ENCODE assay signal across 8 cellular contexts in genomic region chr22:31291403-31291715, GRCh38. TPM values are rescaled to one million over a fixed set of nuclear protein-coding genes. Genes with fewer than 3 reads are reported as not detected.
DNase-seq lines count a peak whose midpoint lies in the region; ATAC-seq and TF ChIP-seq lines count a peak whose summit lies in the region.

No MANE protein-coding gene starts in this region.

- H3K36me3 ChIP-seq in prostate gland, result no peaks in the 10 kb centered on the region

- no peaks in the 10 kb centered on the region for H3K4me1 ChIP-seq in prostate gland (replicated peaks)

- 0% methylated on average over 11 of the region's 11 CpGs for WGBS in prostate gland

- H3K4me3 ChIP-seq in GM12865 (ENCODE audit: low read depth, low read length), result peak overlapping the region; percentile 61
- H3K4me3 ChIP-seq in fibroblast of villous mesenchyme (ENCODE audit: low read depth, low read length), result peak overlapping the region; percentile 66
- peak overlapping the region; percentile 41 to 48 for H3K4me3 ChIP-seq in prostate gland

- no peaks in the 10 kb centered on the region for H3K9me3 ChIP-seq in prostate gland

- no peak for ATAC-seq in omental fat pad (ENCODE audit: low FRiP score)
- ATAC-seq in HG03175 (IDR thresholded peaks at IDR 0.05; ENCODE audit: unreplicated experiment), result no peak

- intact Hi-C loops in prostate gland (cut with DNase I), result no loop called here

- H3K27ac ChIP-seq in VCaP (peak overlapping the region; percentile 67), prostate gland (peak overlapping the region; percentile 85 to 91)

- no peak for TF ChIP-seq POLR2A in prostate gland (IDR thresholded peaks at IDR 0.05)

- TF ChIP-seq CTCF in GM12865 (IDR thresholded peaks at IDR 0.05; ENCODE audit: insufficient read depth, low read depth, low read length, missing control alignments), result no peak
- TF ChIP-seq CTCF in VCaP (conservative IDR thresholded peaks at IDR 0.05), result no peak
- no peak for TF ChIP-seq CTCF in fibroblast of villous mesenchyme (IDR thresholded peaks at IDR 0.05; ENCODE audit: insufficient read depth, low read depth, low read length)
- TF ChIP-seq CTCF in prostate gland (IDR thresholded peaks at IDR 0.05), result no peak
- no peak for TF ChIP-seq CTCF in omental fat pad (IDR thresholded peaks at IDR 0.05)

- no peaks in the 10 kb centered on the region for H3K27me3 ChIP-seq in prostate gland (replicated peaks; ENCODE audit: insufficient read depth)

- DNase-seq in GM12865 (ENCODE audit: low read depth) (no peak), fibroblast of villous mesenchyme (ENCODE audit: low read depth) (no peak), prostate gland (ENCODE audit: low spot score) (no peak), GDM1 (lab: John Stamatoyannopoulos, UW) (no peak), DMS79 treated with DMSO at 0.1 percent for 48 hours (lab: John Stamatoyannopoulos, UW) (no peak), omental fat pad (ENCODE audit: low spot score) (no peak)

RNA-seq across cellular contexts. Expression of gene PIK3IP1, which starts 0.9 kb away (rescaled TPM):
- 11.2 and 18.0 TPM in 2 replicates for total RNA-seq in fibroblast of villous mesenchyme
- total RNA-seq in prostate gland, result 100 to 1,000 TPM in 1 of 2 donors, 10 to 100 TPM in 1; 25.6 to 124 TPM
- total RNA-seq in omental fat pad, result 10 to 100 TPM; 32.8 to 61.2 (median 47.1) TPM

RNA-seq across cellular contexts. Expression of gene PATZ1, which starts 54.8 kb away (rescaled TPM):
- total RNA-seq in fibroblast of villous mesenchyme (15.1 and 19.0 TPM in 2 replicates), prostate gland (10 to 100 TPM; 38.5 to 58.4 TPM), omental fat pad (10 to 100 TPM; 10.8 to 15.4 (median 14.8) TPM)
